ENCODE assay signal across 8 cellular contexts in genomic region chr11:59550842-59551650, GRCh38. TPM values are rescaled to one million over a fixed set of nuclear protein-coding genes. Genes with fewer than 3 reads are reported as not detected.
DNase-seq lines count a peak whose midpoint lies in the region; ATAC-seq, FAIRE-seq and TF ChIP-seq lines count a peak whose summit lies in the region.

No MANE protein-coding gene starts in this region.

- H3K4me1 ChIP-seq in ascending aorta (peaks cover 0 to 4% of the 10 kb centered on the region in 2 donors), hepatocyte (ENCODE audit: insufficient read depth) (no peaks in the 10 kb centered on the region)

- H3K4me3 ChIP-seq in ascending aorta (peak overlapping the region; percentile 50 to 71), hepatocyte (peak overlapping the region; percentile 33)

- ATAC-seq in HG02798 (IDR thresholded peaks at IDR 0.05; ENCODE audit: poor library complexity, unreplicated experiment), result peak; percentile 38
- peak; percentile 86 for ATAC-seq in sciatic nerve

- H3K36me3 ChIP-seq in ascending aorta, result no peaks in the 10 kb centered on the region
- H3K36me3 ChIP-seq in hepatocyte (replicated peaks; ENCODE audit: insufficient read depth, low read depth), result no peaks in the 10 kb centered on the region

- H3K9me3 ChIP-seq in ascending aorta, result no peaks in the 10 kb centered on the region
- no peaks in the 10 kb centered on the region for H3K9me3 ChIP-seq in hepatocyte (ENCODE audit: low read depth)

- TF ChIP-seq CTCF in ascending aorta (IDR thresholded peaks at IDR 0.05), result no peak
- no peak for TF ChIP-seq CTCF in hepatocyte (IDR thresholded peaks at IDR 0.05; ENCODE audit: poor library complexity)

- WGBS in hepatocyte (ENCODE audit: low lambda C conversion rate, missing lambda C conversion rate), result 2% methylated on average over 34 of the region's 34 CpGs

- H3K27ac ChIP-seq in ascending aorta (peak overlapping the region; percentile 84 to 89), hepatocyte (peak overlapping the region; percentile 93)

- no peak for FAIRE-seq in HTR-8/SVneo (lab: Jason Lieb, UNC)

- no peaks in the 10 kb centered on the region for H3K27me3 ChIP-seq in ascending aorta
- no peaks in the 10 kb centered on the region for H3K27me3 ChIP-seq in hepatocyte

- H2AFZ ChIP-seq in hepatocyte, result peak overlapping the region; percentile 78

- no peaks in the 10 kb centered on the region for H3K9me2 ChIP-seq in hepatocyte (replicated peaks; ENCODE audit: insufficient read depth)

- peak overlapping the region; percentile 74 for H3K4me2 ChIP-seq in hepatocyte

- intact Hi-C loops in ascending aorta (cut with DNase I), result loop anchor here (1.0 to 10.0 kb wide), 7 partner anchors 9 to 1604 kb away; partner anchors contain the start of genes FAM111A, LPXN, OSBP and PATL1
- intact Hi-C loops in sciatic nerve (cut with DNase I), result no loop called here

- no peaks in the 10 kb centered on the region for H4K20me1 ChIP-seq in hepatocyte (ENCODE audit: insufficient read depth, poor library complexity, severe bottlenecking)

- H3K79me2 ChIP-seq in hepatocyte, result no peaks in the 10 kb centered on the region

- peak; percentile 47 for DNase-seq in GM03348 (ENCODE audit: low spot score)
- DNase-seq in NCI-H1694 (lab: John Stamatoyannopoulos, UW), result peak; percentile 94
- peak; percentile 32 to 83 (median 70) for DNase-seq in T-helper 2 cell
- peak; percentile 32 to 92 for DNase-seq in ascending aorta (ENCODE audit: low spot score in 2 of 2)
- DNase-seq in hepatocyte (ENCODE audit: low spot score), result peak; percentile 88
- DNase-seq in sciatic nerve (ENCODE audit: low spot score), result peak; percentile 88
- DNase-seq in HTR-8/SVneo (ENCODE audit: insufficient read length, low spot score), result no peak

RNA-seq across cellular contexts. Expression of gene OR4D9, which starts 39.7 kb away (rescaled TPM):
- not detected for total RNA-seq in ascending aorta
- not detected in 2 replicates for total RNA-seq in hepatocyte
- not detected in 2 replicates for polyA plus RNA-seq in hepatocyte
- total RNA-seq in sciatic nerve, result not detected

RNA-seq across cellular contexts. Expression of gene OR4D11, which starts 47.7 kb away (rescaled TPM):
- not detected for total RNA-seq in ascending aorta
- total RNA-seq in hepatocyte, result not detected in 2 replicates
- polyA plus RNA-seq in hepatocyte, result not detected in 2 replicates
- total RNA-seq in sciatic nerve, result not detected
